Comparison of ENCODE assay signal across 25 cellular contexts in the genomic region with DNA sequence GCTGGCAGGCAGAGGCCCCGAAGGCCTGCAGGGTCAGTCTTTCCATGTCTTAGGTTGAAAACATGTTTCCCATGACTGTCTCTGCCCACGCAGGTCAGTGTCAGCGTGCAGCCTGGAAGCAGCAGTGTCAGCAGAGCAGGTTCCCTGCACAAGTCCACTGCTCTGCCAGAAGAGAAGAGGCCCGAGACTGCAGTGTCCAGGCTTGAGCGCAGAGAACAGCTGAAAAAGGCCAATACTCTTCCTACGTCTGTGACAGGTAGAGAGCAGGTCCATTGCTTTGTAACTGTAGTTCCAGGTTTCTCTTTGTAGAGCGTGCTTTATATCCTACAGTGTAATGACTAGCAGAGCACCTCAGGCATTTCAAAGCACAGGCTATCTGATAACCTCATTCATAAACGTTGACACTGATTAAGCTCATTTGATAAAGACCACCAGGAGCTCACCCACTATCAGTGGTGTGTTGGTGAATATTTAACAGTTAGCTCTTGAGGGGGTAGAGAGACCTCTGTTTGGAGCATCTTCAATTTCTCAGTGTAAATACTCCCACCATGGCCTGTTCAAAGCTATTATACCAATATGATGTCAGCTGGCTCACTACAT.
"Had no signal": no experiment of that assay in that cellular context is flagged by ENCODE, and none has a peak within 500 bp of the region (broad histone marks: within the 10 kb centered on the region; RNA-seq: fewer than 3 reads in every experiment).

No MANE protein-coding gene starts in this region.

- DNase-seq: activated CD4-positive, CD25-positive, alpha-beta regulatory T cell; activated CD8-positive, alpha-beta memory T cell treated with anti-CD3 and anti-CD28 coated beads, Interleukin-2, amount 50 U/mL, for 48 hours; activated CD8-positive, alpha-beta T cell treated with anti-CD3 and anti-CD28 coated beads, Interleukin-2, amount 10 ng/mL, durations not matched to agents 7 days and 5 days; activated naive CD4-positive, alpha-beta T cell treated with anti-CD3 and anti-CD28 coated beads, Interleukin-2, amount 50 U/mL, for 16 hours; activated naive CD8-positive, alpha-beta T cell treated with anti-CD3 and anti-CD28 coated beads, Interleukin-2, amount 10 ng/mL, durations not matched to agents 7 days and 5 days; activated T-cell treated with anti-CD3 and anti-CD28 coated beads, Interleukin-2, amount 50 U/mL, for 1 hour; adrenal gland; body of pancreas; MG63; MV-4-11; NCI-H1092 treated with DMSO at 0.1 percent for 48 hours; NCI-H1417 treated with DMSO at 0.1 percent for 48 hours; NCI-H1694 treated with DMSO at 0.1 percent for 48 hours; NCI-H2029 treated with DMSO at 0.1 percent for 48 hours; NCI-H510A treated with DMSO at 0.1 percent for 48 hours; NCI-H69; NK-92 treated with Interleukin-12 subunit alpha and Interleukin-12 subunit beta, amount 100 ng/mL, for 24 hours; Peyer's patch; Right ventricle myocardium superior; SJCRH30; SK-N-SH; T-helper 1 cell had no signal

- H3K27ac ChIP-seq: adrenal gland, ascending aorta, body of pancreas, Peyer's patch, RWPE1, SJCRH30, VCaP had no signal

- H3K36me3 ChIP-seq: adrenal gland, ascending aorta, MG63 had no signal

- H3K9me3 ChIP-seq: adrenal gland, ascending aorta, body of pancreas, MG63, Peyer's patch, SJCRH30, SK-N-SH had no signal

- H3K4me2 ChIP-seq: SK-N-SH had no signal

- H3K4me1 ChIP-seq: adrenal gland, ascending aorta, body of pancreas, Peyer's patch had no signal

- H3K9ac ChIP-seq: SK-N-SH had no signal

- H3K4me3 ChIP-seq: adrenal gland, ascending aorta, body of pancreas, MG63, Peyer's patch, SJCRH30 had no signal

- ATAC-seq: activated CD8-positive, alpha-beta T cell treated with anti-CD3 and anti-CD28 coated beads, Interleukin-2, amount 10 ng/mL, durations not matched to agents 7 days and 5 days; body of pancreas had no signal

- H3K27me3 ChIP-seq: adrenal gland, ascending aorta, body of pancreas, MG63, Peyer's patch, SJCRH30 had no signal
